ENCODE assay signal across 14 cellular contexts in genomic region chr1:206737729-206738222, GRCh38. TPM values are rescaled to one million over a fixed set of nuclear protein-coding genes. Genes with fewer than 3 reads are reported as not detected.
DNase-seq lines count a peak whose midpoint lies in the region; ATAC-seq lines count a peak whose summit lies in the region.
"Had no signal": no experiment of that assay in that cellular context is flagged by ENCODE, and none has a peak within 500 bp of the region (broad histone marks: within the 10 kb centered on the region; RNA-seq: fewer than 3 reads in every experiment).

No MANE protein-coding gene starts in this region.

- H3K27me3 Mint-ChIP-seq in activated CD4-positive, alpha-beta T cell treated with anti-CD3 and anti-CD28 coated beads, Interleukin-2, amount 10 ng/mL, durations not matched to agents 7 days and 5 days = no peaks in the 10 kb centered on the region
- H3K27me3 Mint-ChIP-seq in T-helper 2 cell treated with Interferon-gamma antibody and Interleukin-4, amounts not matched to agents 5 μg/mL and 100 μg/mL, for 36 hours (ENCODE audit: low read depth) = no peaks in the 10 kb centered on the region

- no peaks in the 10 kb centered on the region for H3K9me3 ChIP-seq in Karpas-422 (ENCODE audit: low read length)

- peaks cover 21% of the 10 kb centered on the region for H3K36me3 Mint-ChIP-seq in activated CD4-positive, alpha-beta T cell treated with anti-CD3 and anti-CD28 coated beads, Interleukin-2, amount 10 ng/mL, durations not matched to agents 7 days and 5 days (ENCODE audit: low read depth)
- peaks cover 29% of the 10 kb centered on the region for H3K36me3 Mint-ChIP-seq in T-helper 2 cell treated with Interferon-gamma antibody and Interleukin-4, amounts not matched to agents 5 μg/mL and 100 μg/mL, for 36 hours (ENCODE audit: low read depth)

- no peaks in the 10 kb centered on the region for H3K79me2 ChIP-seq in Karpas-422 (ENCODE audit: low read length)

- peaks cover 42% of the 10 kb centered on the region for H3K4me1 ChIP-seq in Karpas-422 (ENCODE audit: low read length)

- no peak for DNase-seq in activated CD4-positive, alpha-beta T cell treated with anti-CD3 and anti-CD28 coated beads, Interleukin-2, amount 10 ng/mL, durations not matched to agents 7 days and 5 days
- DNase-seq in activated CD4-positive, alpha-beta T cell treated with anti-CD3 and anti-CD28 coated beads, Interleukin-2, amount 50 U/mL, for 1 hour = no peak
- no peak for DNase-seq in T-helper 2 cell treated with Interferon-gamma antibody and Interleukin-4, amounts not matched to agents 5 μg/mL and 100 μg/mL, for 36 hours (ENCODE audit: low spot score)
- DNase-seq in Right ventricle myocardium superior (no peak), UCSD-AML1 (lab: John Stamatoyannopoulos, UW; ENCODE audit: unreplicated experiment) (no peak), Karpas-422 (no peak), kidney glomerular epithelial cell (lab: John Stamatoyannopoulos, UW) (no peak)
- DNase-seq in stimulated activated naive CD8-positive, alpha-beta T cell treated with anti-CD3 and anti-CD28 coated beads, Interleukin-15, Interleukin-2, amounts not matched to agents 100 U/mL and 50 U/mL, for 24 hours = peak; percentile 45
- DNase-seq: ACHN, caudate nucleus, NCI-H446 had no signal

- no peak overlapping the region for H3K9ac ChIP-seq in Karpas-422 (ENCODE audit: low read length)

- no peak overlapping the region for H3K4me3 Mint-ChIP-seq in activated CD4-positive, alpha-beta T cell treated with anti-CD3 and anti-CD28 coated beads, Interleukin-2, amount 10 ng/mL, durations not matched to agents 7 days and 5 days
- peak overlapping the region; percentile 46 for H3K4me3 Mint-ChIP-seq in T-helper 2 cell treated with Interferon-gamma antibody and Interleukin-4, amounts not matched to agents 5 μg/mL and 100 μg/mL, for 36 hours

- ATAC-seq in Right ventricle myocardium superior (ENCODE audit: poor library complexity) = peak; percentile 51
- ATAC-seq in stimulated activated naive CD8-positive, alpha-beta T cell treated with anti-CD3 and anti-CD28 coated beads, Interleukin-15, Interleukin-2, amounts not matched to agents 100 U/mL and 50 U/mL, for 24 hours = peak; percentile 53

- peaks cover 8% of the 10 kb centered on the region; the same call in 1 of the 2 replicates for H4K20me1 ChIP-seq in Karpas-422 (ENCODE audit: insufficient read depth, low read depth, low read length)

- intact Hi-C loops in Right ventricle myocardium superior (cut with DNase I) = loop anchor here (5.0 kb wide), 1 partner anchor 175 kb away; no protein-coding TSS in a partner anchor

- H3K4me3 ChIP-seq in Karpas-422 (ENCODE audit: low read length) = no peak overlapping the region
- H3K4me3 ChIP-seq: SK-N-MC had no signal

- no peak overlapping the region for H3K27ac ChIP-seq in Karpas-422 (ENCODE audit: low read length)
- H3K27ac ChIP-seq: SK-N-MC had no signal

- CTCF ChIA-PET in activated CD4-positive, alpha-beta T cell treated with anti-CD3 and anti-CD28 coated beads, Interleukin-2, amount 10 ng/mL, durations not matched to agents 7 days and 5 days (lab: Charles Lee) = interaction anchor here (0.8 to 7.6 kb wide), 7 partner anchors 9 to 175 kb away, joined by 3 to 102 read pairs (median 3); no protein-coding TSS in a partner anchor

- POLR2A ChIA-PET in activated CD4-positive, alpha-beta T cell treated with anti-CD3 and anti-CD28 coated beads, Interleukin-2, amount 10 ng/mL, durations not matched to agents 7 days and 5 days (lab: Charles Lee) = no interaction called here

- no peak overlapping the region for H3K4me2 ChIP-seq in Karpas-422 (ENCODE audit: low read depth, low read length, poor library complexity, severe bottlenecking)

- H2AFZ ChIP-seq in Karpas-422 (ENCODE audit: low read length) = no peak overlapping the region

- no peaks in the 10 kb centered on the region for H3K9me2 ChIP-seq in Karpas-422 (replicated peaks; ENCODE audit: insufficient read depth, low read length)

- H3K27ac Mint-ChIP-seq in activated CD4-positive, alpha-beta T cell treated with anti-CD3 and anti-CD28 coated beads, Interleukin-2, amount 10 ng/mL, durations not matched to agents 7 days and 5 days = peak overlapping the region; percentile 89
- H3K27ac Mint-ChIP-seq in T-helper 2 cell treated with Interferon-gamma antibody and Interleukin-4, amounts not matched to agents 5 μg/mL and 100 μg/mL, for 36 hours = peak overlapping the region; percentile 75

- no peaks in the 10 kb centered on the region for H3K36me3 ChIP-seq in Karpas-422 (ENCODE audit: insufficient read depth, low read length)

- H3K27me3 ChIP-seq in Karpas-422 (ENCODE audit: low read length) = no peaks in the 10 kb centered on the region

- H3K4me1 Mint-ChIP-seq in activated CD4-positive, alpha-beta T cell treated with anti-CD3 and anti-CD28 coated beads, Interleukin-2, amount 10 ng/mL, durations not matched to agents 7 days and 5 days = peaks cover 69% of the 10 kb centered on the region
- peaks cover 63% of the 10 kb centered on the region for H3K4me1 Mint-ChIP-seq in T-helper 2 cell treated with Interferon-gamma antibody and Interleukin-4, amounts not matched to agents 5 μg/mL and 100 μg/mL, for 36 hours (ENCODE audit: low read depth)

- no peaks in the 10 kb centered on the region for H3K9me3 Mint-ChIP-seq in activated CD4-positive, alpha-beta T cell treated with anti-CD3 and anti-CD28 coated beads, Interleukin-2, amount 10 ng/mL, durations not matched to agents 7 days and 5 days
- no peaks in the 10 kb centered on the region for H3K9me3 Mint-ChIP-seq in T-helper 2 cell treated with Interferon-gamma antibody and Interleukin-4, amounts not matched to agents 5 μg/mL and 100 μg/mL, for 36 hours

RNA-seq across cellular contexts. Expression of gene IL19, which starts 32.8 kb away (rescaled TPM):
- not detected for total RNA-seq in activated CD4-positive, alpha-beta T cell treated with anti-CD3 and anti-CD28 coated beads, Interleukin-2, amount 10 ng/mL, durations not matched to agents 7 days and 5 days
- total RNA-seq in Right ventricle myocardium superior = not detected
- not detected in 2 replicates for total RNA-seq in Karpas-422 (2014; rRNA removed; shearing (Covaris generic); ENCODE audit: low replicate concordance)
- total RNA-seq: H4, LHCN-M2 had no signal

RNA-seq across cellular contexts. Expression of gene IL10, which starts 34.5 kb away (rescaled TPM):
- total RNA-seq in activated CD4-positive, alpha-beta T cell treated with anti-CD3 and anti-CD28 coated beads, Interleukin-2, amount 10 ng/mL, durations not matched to agents 7 days and 5 days = under 1 TPM; 0.12 to 0.15 TPM
- 0.43 TPM for total RNA-seq in Right ventricle myocardium superior
- not detected in 2 replicates for total RNA-seq in Karpas-422 (2014; rRNA removed; shearing (Covaris generic); ENCODE audit: low replicate concordance)
- total RNA-seq: H4, LHCN-M2 had no signal

RNA-seq across cellular contexts. Expression of gene MAPKAPK2, which starts 53.1 kb away (rescaled TPM):
- 10 to 100 TPM; 55.5 to 57.4 TPM for total RNA-seq in activated CD4-positive, alpha-beta T cell treated with anti-CD3 and anti-CD28 coated beads, Interleukin-2, amount 10 ng/mL, durations not matched to agents 7 days and 5 days
- 200 TPM for total RNA-seq in Right ventricle myocardium superior
- 19.8 and 25.1 TPM in 2 replicates for total RNA-seq in Karpas-422 (2014; rRNA removed; shearing (Covaris generic); ENCODE audit: low replicate concordance)
